Comparison of ENCODE assay signal across 8 cellular contexts in the genomic region with DNA sequence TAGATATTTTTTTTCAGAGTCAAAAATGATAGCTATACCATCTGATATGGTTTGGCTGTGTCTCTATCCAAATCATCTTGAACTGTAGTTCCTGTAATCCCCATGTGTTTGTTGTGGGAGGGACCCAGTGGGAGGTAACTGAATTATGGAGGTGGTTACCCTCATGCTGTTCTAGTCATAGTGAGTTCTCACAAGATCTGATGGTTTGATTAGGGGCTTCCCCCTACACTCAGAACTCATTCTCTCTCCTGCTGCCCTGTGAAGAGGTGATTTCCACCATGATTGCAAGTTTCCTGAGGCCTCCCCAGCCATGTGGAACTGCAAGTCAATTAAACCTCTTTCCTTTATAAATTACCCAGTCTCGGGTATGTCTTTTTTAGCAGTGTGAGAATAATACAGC.
DNase-seq lines count a peak whose midpoint lies in the region; ATAC-seq lines count a peak whose summit lies in the region.
"Not testable (repeated sequence)": the region's sequence is repeated elsewhere in the genome, so short reads cannot be mapped to it uniquely, and the experiment has no call there.

No MANE protein-coding gene starts in this region.

- not testable (repeated sequence) for H3K27me3 Mint-ChIP-seq in memory B cell

- ATAC-seq in GM18499 (IDR thresholded peaks at IDR 0.05; ENCODE audit: insufficient read depth, unreplicated experiment) (peak; percentile 84), GM18907 (IDR thresholded peaks at IDR 0.05; ENCODE audit: unreplicated experiment) (peak; percentile 81), HG02678 (IDR thresholded peaks at IDR 0.05; ENCODE audit: unreplicated experiment) (peak; percentile 60), HG03354 (IDR thresholded peaks at IDR 0.05; ENCODE audit: poor library complexity, severe bottlenecking, unreplicated experiment) (peak; percentile 57), memory B cell (ENCODE audit: low read depth) (peak; percentile 32)

- not testable (repeated sequence) for H3K4me1 Mint-ChIP-seq in memory B cell

- H3K36me3 Mint-ChIP-seq in memory B cell = not testable (repeated sequence)

- H3K9me3 Mint-ChIP-seq in memory B cell = not testable (repeated sequence)

- peak; percentile 35 for DNase-seq in OCI-M1 (lab: John Stamatoyannopoulos, UW)
- DNase-seq in activated T-cell treated with anti-CD3 and anti-CD28 coated beads for 24 hours (ENCODE audit: low read depth) = peak; percentile 14
- DNase-seq in memory B cell (ENCODE audit: low spot score in 2 of 2) = not testable (repeated sequence)
- DNase-seq in stimulated activated CD8-positive, alpha-beta memory T cell treated with anti-CD3 and anti-CD28 coated beads, Interleukin-4, amount 100 ng/mL, for 48 hours = peak; percentile 31

- H3K27ac Mint-ChIP-seq in memory B cell = not testable (repeated sequence)

- H3K4me3 Mint-ChIP-seq in memory B cell = not testable (repeated sequence)

Comparison
In these comparisons a context has a peak if more than half of its experiments do, and no peak if none do; other contexts are left out.
1. ATAC-seq: peak in every context shown above with its lines; median percentile 84 in GM18499; 81 in GM18907; 60 in HG02678; 57 in HG03354; 32 in memory B cell.